9 cellular contexts compared by ENCODE assay signal in the genomic region with DNA sequence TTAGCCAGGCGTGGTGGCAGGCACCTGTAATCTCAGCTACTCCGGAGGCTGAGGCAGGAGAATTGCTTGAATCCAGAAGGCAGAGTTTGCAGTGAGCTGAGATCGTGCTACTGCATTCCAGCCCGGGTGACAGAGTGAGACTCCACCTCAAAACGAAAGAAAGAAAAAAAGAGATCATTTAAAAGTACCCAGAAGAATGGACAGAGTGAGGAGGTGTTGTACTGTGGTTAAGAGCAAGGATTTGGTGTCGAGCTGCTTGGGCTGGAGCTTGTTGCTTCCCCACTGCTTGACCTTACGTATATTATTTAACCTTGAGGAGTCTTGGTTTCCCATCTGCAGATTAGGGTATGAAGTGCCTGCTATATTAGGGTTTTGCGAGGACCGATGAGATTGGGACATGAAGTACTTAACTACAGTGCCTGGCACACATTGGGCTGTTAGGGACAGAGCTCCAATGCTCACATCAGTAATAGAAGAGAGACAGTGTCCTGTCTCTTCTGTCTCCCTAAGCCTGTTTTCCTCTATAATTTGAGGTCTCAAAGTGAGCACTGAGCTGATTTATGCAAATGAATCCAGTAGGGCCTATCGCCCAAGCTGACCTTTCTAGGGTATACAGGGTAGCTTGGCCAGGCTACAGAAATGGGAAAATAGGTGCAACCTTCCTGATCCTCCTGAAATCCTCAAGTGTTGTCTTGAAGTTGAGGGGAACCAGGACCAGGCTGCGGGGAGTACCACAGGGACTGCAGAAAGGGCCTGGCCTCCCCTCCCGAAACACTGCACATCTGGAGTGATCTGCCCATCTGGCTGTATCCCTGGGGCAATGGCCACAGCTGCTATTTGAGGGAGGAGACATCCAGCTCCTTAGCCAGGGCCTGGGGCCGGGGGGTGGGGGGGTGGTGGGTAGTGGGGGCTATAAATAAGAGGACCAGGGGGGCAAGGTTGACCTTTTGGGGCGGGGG. TPM values are rescaled to one million over a fixed set of nuclear protein-coding genes. Genes with fewer than 3 reads are reported as not detected.
DNase-seq lines count a peak whose midpoint lies in the region; ATAC-seq, FAIRE-seq and TF ChIP-seq lines count a peak whose summit lies in the region.
"Had no signal": no experiment of that assay in that cellular context is flagged by ENCODE, and none has a peak within 500 bp of the region (broad histone marks: within the 10 kb centered on the region; RNA-seq: fewer than 3 reads in every experiment).

No MANE protein-coding gene starts in this region.

- H3K4me1 ChIP-seq in Karpas-422 (ENCODE audit: low read length) (peaks cover 35% of the 10 kb centered on the region), keratinocyte (ENCODE audit: control insufficient read depth, extremely low read depth, insufficient read depth, low read length) (peaks cover 44% of the 10 kb centered on the region)

- H3K27me3 ChIP-seq in Karpas-422 (ENCODE audit: low read length) (no peaks in the 10 kb centered on the region), keratinocyte (ENCODE audit: control insufficient read depth, extremely low read depth, insufficient read depth, low read length) (no peaks in the 10 kb centered on the region)

- peak overlapping the region; percentile 54 for H3K27ac Mint-ChIP-seq in activated naive CD8-positive, alpha-beta T cell treated with anti-CD3 and anti-CD28 coated beads for 36 hours
- H3K27ac Mint-ChIP-seq in stimulated activated naive CD8-positive, alpha-beta T cell treated with anti-CD3 and anti-CD28 coated beads, Interleukin-15, Interleukin-2, amounts not matched to agents 100 ng/mL and 50 ng/mL, for 24 hours: peak overlapping the region; percentile 83

- ATAC-seq in GM21825 (IDR thresholded peaks at IDR 0.05; ENCODE audit: unreplicated experiment): no peak

- no peak overlapping the region for H3K9ac ChIP-seq in Karpas-422 (ENCODE audit: low read length)
- H3K9ac ChIP-seq in keratinocyte (ENCODE audit: control insufficient read depth, extremely low read depth, insufficient read depth, low read length): no peak overlapping the region

- H3K4me1 Mint-ChIP-seq in activated naive CD8-positive, alpha-beta T cell treated with anti-CD3 and anti-CD28 coated beads for 36 hours: peaks cover 87% of the 10 kb centered on the region
- H3K4me1 Mint-ChIP-seq in stimulated activated naive CD8-positive, alpha-beta T cell treated with anti-CD3 and anti-CD28 coated beads, Interleukin-15, Interleukin-2, amounts not matched to agents 100 ng/mL and 50 ng/mL, for 24 hours (ENCODE audit: low read depth): peaks cover 90% of the 10 kb centered on the region

- H3K9me3 ChIP-seq in Karpas-422 (ENCODE audit: low read length) (no peaks in the 10 kb centered on the region), keratinocyte (ENCODE audit: control insufficient read depth, low read depth, low read length) (no peaks in the 10 kb centered on the region)

- dilution Hi-C loops in keratinocyte (cut with MboI; ENCODE audit: extremely low pct_ligation_motif_present, low sequenced_read_pairs): no loop called here

- H2AFZ ChIP-seq in Karpas-422 (ENCODE audit: low read length): no peak overlapping the region; the same call in 1 of the 2 replicates
- peak overlapping the region; percentile 47 for H2AFZ ChIP-seq in keratinocyte (ENCODE audit: control insufficient read depth, low read length)

- H3K9me3 Mint-ChIP-seq in activated naive CD8-positive, alpha-beta T cell treated with anti-CD3 and anti-CD28 coated beads for 36 hours: no peaks in the 10 kb centered on the region
- H3K9me3 Mint-ChIP-seq in stimulated activated naive CD8-positive, alpha-beta T cell treated with anti-CD3 and anti-CD28 coated beads, Interleukin-15, Interleukin-2, amounts not matched to agents 100 ng/mL and 50 ng/mL, for 24 hours: no peaks in the 10 kb centered on the region

- peaks cover 3% of the 10 kb centered on the region for H3K9me1 ChIP-seq in keratinocyte (ENCODE audit: control insufficient read depth, extremely low read depth, insufficient read depth, low read length)

- peak overlapping the region; percentile 69 for H3K4me3 Mint-ChIP-seq in activated naive CD8-positive, alpha-beta T cell treated with anti-CD3 and anti-CD28 coated beads for 36 hours
- H3K4me3 Mint-ChIP-seq in stimulated activated naive CD8-positive, alpha-beta T cell treated with anti-CD3 and anti-CD28 coated beads, Interleukin-15, Interleukin-2, amounts not matched to agents 100 ng/mL and 50 ng/mL, for 24 hours: no peak overlapping the region

- H3K27me3 Mint-ChIP-seq in activated naive CD8-positive, alpha-beta T cell treated with anti-CD3 and anti-CD28 coated beads for 36 hours: no peaks in the 10 kb centered on the region
- no peaks in the 10 kb centered on the region for H3K27me3 Mint-ChIP-seq in stimulated activated naive CD8-positive, alpha-beta T cell treated with anti-CD3 and anti-CD28 coated beads, Interleukin-15, Interleukin-2, amounts not matched to agents 100 ng/mL and 50 ng/mL, for 24 hours

- H3K79me2 ChIP-seq in Karpas-422 (ENCODE audit: low read length) (no peaks in the 10 kb centered on the region), keratinocyte (ENCODE audit: control insufficient read depth, insufficient read depth, low read length) (no peaks in the 10 kb centered on the region)

- H3K36me3 ChIP-seq in Karpas-422 (ENCODE audit: insufficient read depth, low read length): no peaks in the 10 kb centered on the region
- H3K36me3 ChIP-seq in keratinocyte (ENCODE audit: control insufficient read depth in 2 of 2, extremely low read depth in 1 of 2, insufficient read depth in 2 of 2, low read length in 2 of 2): no peaks in the 10 kb centered on the region

- H3K4me2 ChIP-seq in Karpas-422 (ENCODE audit: low read depth, low read length, poor library complexity, severe bottlenecking) (peak overlapping the region; percentile 2), keratinocyte (ENCODE audit: control insufficient read depth, extremely low read depth, insufficient read depth, low read depth, low read length) (peak overlapping the region; percentile 34)

- no peak for DNase-seq in Karpas-422
- no peak for DNase-seq in activated naive CD8-positive, alpha-beta T cell treated with anti-CD3 and anti-CD28 coated beads for 36 hours
- DNase-seq in keratinocyte (ENCODE audit: low read depth, low spot score): no peak
- no peak for DNase-seq in RCC 7860 (ENCODE audit: low spot score)
- DNase-seq in activated CD4-positive, alpha-beta T cell treated with anti-CD3 and anti-CD28 coated beads for 48 hours: no peak
- DNase-seq in foreskin melanocyte: no peak
- DNase-seq: NCI-H510A had no signal

- no peak for FAIRE-seq in keratinocyte (lab: Jason Lieb, UNC)
- no peak for FAIRE-seq in RCC 7860 (lab: Jason Lieb, UNC)

- H3K36me3 Mint-ChIP-seq in activated naive CD8-positive, alpha-beta T cell treated with anti-CD3 and anti-CD28 coated beads for 36 hours: no peaks in the 10 kb centered on the region
- H3K36me3 Mint-ChIP-seq in stimulated activated naive CD8-positive, alpha-beta T cell treated with anti-CD3 and anti-CD28 coated beads, Interleukin-15, Interleukin-2, amounts not matched to agents 100 ng/mL and 50 ng/mL, for 24 hours (ENCODE audit: low read depth): peaks cover 4% of the 10 kb centered on the region

- H3K9me2 ChIP-seq in Karpas-422 (replicated peaks; ENCODE audit: insufficient read depth, low read length): no peaks in the 10 kb centered on the region

- no peak for TF ChIP-seq CTCF in keratinocyte (optimal IDR thresholded peaks at IDR 0.05 in 1 of 3, IDR thresholded peaks at IDR 0.05 in 1 of 3, conservative IDR thresholded peaks at IDR 0.05 in 1 of 3; ENCODE audit: extremely low read depth in 1 of 3, insufficient read depth in 2 of 3, low read length in 3 of 3)

- H3K27ac ChIP-seq in Karpas-422 (ENCODE audit: low read length): no peak overlapping the region
- peak overlapping the region; percentile 44 for H3K27ac ChIP-seq in keratinocyte (ENCODE audit: control insufficient read depth, insufficient read depth, low read length)

- no peak overlapping the region for H3K4me3 ChIP-seq in Karpas-422 (ENCODE audit: low read length)
- no peak overlapping the region for H3K4me3 ChIP-seq in keratinocyte (ENCODE audit: control insufficient read depth in 2 of 3, extremely low read depth in 1 of 3, insufficient read depth in 2 of 3, low read depth in 1 of 3, low read length in 3 of 3)

- no peaks in the 10 kb centered on the region for H4K20me1 ChIP-seq in Karpas-422 (ENCODE audit: insufficient read depth, low read depth, low read length)
- H4K20me1 ChIP-seq in keratinocyte (ENCODE audit: control insufficient read depth, extremely low read depth, insufficient read depth, low read length): no peaks in the 10 kb centered on the region

RNA-seq across cellular contexts. Expression of a gene that starts 8.6 kb away (rescaled TPM):
- total RNA-seq in Karpas-422 (2014; rRNA removed; shearing (Covaris generic); ENCODE audit: low replicate concordance): 36.2 and 54.8 TPM in 2 replicates
- 100 to 1,000 TPM; 233 to 246 TPM for total RNA-seq in activated naive CD8-positive, alpha-beta T cell treated with anti-CD3 and anti-CD28 coated beads for 36 hours
- polyA plus RNA-seq in keratinocyte: 15.8 to 32.4 TPM (median 17.0 TPM) in 3 replicates
- polyA plus RNA-seq in keratinocyte (2011; ENCODE audit: low read depth): 27.9 TPM
- 13.0 and 21.8 TPM in 2 replicates for polyA plus RNA-seq in keratinocyte (2011; cell fraction: cytosol; rRNA removed)
- polyA plus RNA-seq in keratinocyte (2011; cell fraction: nucleus; rRNA removed): 67.6 and 79.0 TPM in 2 replicates
- polyA plus RNA-seq in keratinocyte (2012; ENCODE audit: low replicate concordance): 24.3 and 37.1 TPM in 2 replicates
- polyA minus RNA-seq in keratinocyte: 13.7 to 55.7 TPM (median 18.8 TPM) in 3 replicates
- 32.6 TPM for polyA minus RNA-seq in keratinocyte (2011; cell fraction: cytosol; rRNA and poly(A)+ RNA removed)
- 23.3 and 24.6 TPM in 2 replicates for polyA minus RNA-seq in keratinocyte (2011; cell fraction: nucleus; rRNA and poly(A)+ RNA removed)

RNA-seq across cellular contexts. Expression of a gene that starts 55.2 kb away (rescaled TPM):
- 21.5 and 21.9 TPM in 2 replicates for total RNA-seq in Karpas-422 (2014; rRNA removed; shearing (Covaris generic); ENCODE audit: low replicate concordance)
- 1 to 10 TPM; 5.4 to 6.0 TPM for total RNA-seq in activated naive CD8-positive, alpha-beta T cell treated with anti-CD3 and anti-CD28 coated beads for 36 hours
- polyA plus RNA-seq in keratinocyte: 7.8 to 15.3 TPM (median 8.1 TPM) in 3 replicates
- polyA plus RNA-seq in keratinocyte (2011; ENCODE audit: low read depth): 1.5 TPM
- polyA plus RNA-seq in keratinocyte (2011; cell fraction: cytosol; rRNA removed): 10.8 and 12.2 TPM in 2 replicates
- 14.4 and 18.3 TPM in 2 replicates for polyA plus RNA-seq in keratinocyte (2011; cell fraction: nucleus; rRNA removed)
- 11.7 and 13.6 TPM in 2 replicates for polyA plus RNA-seq in keratinocyte (2012; ENCODE audit: low replicate concordance)
- 12.8 to 29.3 TPM (median 16.5 TPM) in 3 replicates for polyA minus RNA-seq in keratinocyte
- 16.5 TPM for polyA minus RNA-seq in keratinocyte (2011; cell fraction: cytosol; rRNA and poly(A)+ RNA removed)
- 5.4 and 5.8 TPM in 2 replicates for polyA minus RNA-seq in keratinocyte (2011; cell fraction: nucleus; rRNA and poly(A)+ RNA removed)
